26 cellular contexts compared by ENCODE assay signal in the genomic region with DNA sequence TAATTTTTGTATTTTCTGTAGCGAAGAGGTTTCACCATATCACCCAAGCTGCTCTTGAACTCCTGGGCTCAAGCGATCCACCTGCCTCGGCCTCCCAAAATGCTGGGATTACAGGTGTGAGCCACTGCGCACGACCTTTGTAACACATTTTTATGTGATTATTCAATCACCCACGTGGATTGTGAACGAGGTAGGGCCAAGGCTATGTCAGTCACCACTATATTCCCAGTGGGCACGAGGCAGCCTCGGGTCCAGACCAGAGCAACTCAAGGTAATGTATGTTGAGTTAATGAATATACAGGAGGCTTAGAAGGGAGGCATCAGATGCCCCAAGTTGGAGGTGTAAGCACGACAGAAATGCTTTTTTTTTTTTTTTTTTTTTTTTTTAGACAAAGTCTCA. TPM values are rescaled to one million over a fixed set of nuclear protein-coding genes. Genes with fewer than 3 reads are reported as not detected.
DNase-seq lines count a peak whose midpoint lies in the region; ATAC-seq and TF ChIP-seq lines count a peak whose summit lies in the region.
"Had no signal": no experiment of that assay in that cellular context is flagged by ENCODE, and none has a peak within 500 bp of the region (broad histone marks: within the 10 kb centered on the region; RNA-seq: fewer than 3 reads in every experiment).

No MANE protein-coding gene starts in this region.

- intact Hi-C loops in activated CD8-positive, alpha-beta T cell treated with anti-CD3 and anti-CD28 coated beads for 36 hours (cut with micrococcal nuclease), result loop anchor here (10.0 kb wide), 1 partner anchor 109 kb away; no protein-coding TSS in a partner anchor
- intact Hi-C loops in naive thymus-derived CD4-positive, alpha-beta T cell (cut with micrococcal nuclease), result loop anchor here (2.0 to 10.0 kb wide), 4 partner anchors 13 to 731 kb away; partner anchors contain the start of genes IRF2BP1 (in 1 of the 2) and PRKD2 (in 1 of the 2)

- no peaks in the 10 kb centered on the region for H3K27me3 Mint-ChIP-seq in activated CD4-positive, alpha-beta T cell treated with anti-CD3 and anti-CD28 coated beads, Interleukin-2, amount 10 ng/mL, durations not matched to agents 7 days and 5 days
- no peaks in the 10 kb centered on the region for H3K27me3 Mint-ChIP-seq in activated CD8-positive, alpha-beta T cell treated with anti-CD3 and anti-CD28 coated beads for 36 hours
- no peaks in the 10 kb centered on the region for H3K27me3 Mint-ChIP-seq in naive thymus-derived CD4-positive, alpha-beta T cell

- peaks cover 4% of the 10 kb centered on the region for H3K36me3 Mint-ChIP-seq in activated CD4-positive, alpha-beta T cell treated with anti-CD3 and anti-CD28 coated beads, Interleukin-2, amount 10 ng/mL, durations not matched to agents 7 days and 5 days (ENCODE audit: low read depth)
- peaks cover 32% of the 10 kb centered on the region for H3K36me3 Mint-ChIP-seq in activated CD8-positive, alpha-beta T cell treated with anti-CD3 and anti-CD28 coated beads for 36 hours (ENCODE audit: low read depth)
- H3K36me3 Mint-ChIP-seq in naive thymus-derived CD4-positive, alpha-beta T cell, result peaks cover 0 to 17% (median 0%) of the 10 kb centered on the region in 5 donors

- H3K4me3 ChIP-seq in BLaER1 treated with 17β-estradiol and CSF1 and Interleukin-3, amounts not matched to agents 10 nM and 100 nM, result no peak overlapping the region
- no peak overlapping the region for H3K4me3 ChIP-seq in naive thymus-derived CD4-positive, alpha-beta T cell (ENCODE audit: low read length)
- H3K4me3 ChIP-seq: A549, HAP-1, SK-N-MC had no signal

- in situ Hi-C loops in ACHN (cut with HindIII; ENCODE audit: low pct_ligation_motif_present, low pct_unique_long_range_greater_than_20kb, low sequenced_read_pairs), result no loop called here

- H3K4me1 ChIP-seq in BLaER1 treated with 17β-estradiol and CSF1 and Interleukin-3, amounts not matched to agents 10 nM and 100 nM, result peaks cover 77 to 90% (median 84%) of the 10 kb centered on the region in 10 experiments
- H3K4me1 ChIP-seq in naive thymus-derived CD4-positive, alpha-beta T cell (ENCODE audit: control insufficient read depth in 2 of 2, insufficient read depth in 2 of 2, low read length in 2 of 2), result peaks cover 19 to 84% of the 10 kb centered on the region in 2 donors
- H3K4me1 ChIP-seq: parathyroid adenoma had no signal

- H3K27ac ChIP-seq in BLaER1 treated with 17β-estradiol and CSF1 and Interleukin-3, amounts not matched to agents 10 nM and 100 nM, result no peak overlapping the region; a peak in 1 of 22 replicates
- no peak overlapping the region for H3K27ac ChIP-seq in naive thymus-derived CD4-positive, alpha-beta T cell (ENCODE audit: low read depth, low read length)
- H3K27ac ChIP-seq: A549, KMS-11, parathyroid adenoma, SK-N-MC had no signal

- H3K9ac ChIP-seq in BLaER1 treated with 17β-estradiol and CSF1 and Interleukin-3, amounts not matched to agents 10 nM and 100 nM, result no peak overlapping the region
- H3K9ac ChIP-seq: KMS-11, parathyroid adenoma had no signal

- TF ChIP-seq CTCF in activated CD8-positive, alpha-beta T cell treated with anti-CD3 and anti-CD28 coated beads for 36 hours (IDR thresholded peaks at IDR 0.05), result no peak

- no peaks in the 10 kb centered on the region for H3K9me3 ChIP-seq in BLaER1 treated with 17β-estradiol and CSF1 and Interleukin-3, amounts not matched to agents 10 nM and 100 nM (replicated peaks in 1 of 11)
- H3K9me3 ChIP-seq in naive thymus-derived CD4-positive, alpha-beta T cell (ENCODE audit: control insufficient read depth in 2 of 3, low read length in 3 of 3), result no peaks in the 10 kb centered on the region
- H3K9me3 ChIP-seq: A549, HAP-1 had no signal

- H3K4me3 Mint-ChIP-seq in activated CD4-positive, alpha-beta T cell treated with anti-CD3 and anti-CD28 coated beads, Interleukin-2, amount 10 ng/mL, durations not matched to agents 7 days and 5 days, result no peak overlapping the region
- peak overlapping the region; percentile 49 for H3K4me3 Mint-ChIP-seq in activated CD8-positive, alpha-beta T cell treated with anti-CD3 and anti-CD28 coated beads for 36 hours
- peak overlapping the region in 7 of 10 donors; percentile 13 to 91 (median 66) for H3K4me3 Mint-ChIP-seq in naive thymus-derived CD4-positive, alpha-beta T cell

- ATAC-seq in activated CD8-positive, alpha-beta T cell treated with anti-CD3 and anti-CD28 coated beads for 36 hours, result no peak
- no peak for ATAC-seq in naive thymus-derived CD4-positive, alpha-beta T cell
- ATAC-seq: A549, left lobe of liver, sciatic nerve had no signal

- peaks cover 10 to 37% (median 17%) of the 10 kb centered on the region in 11 experiments; a peak in 21 of 22 replicates for H4K20me1 ChIP-seq in BLaER1 treated with 17β-estradiol and CSF1 and Interleukin-3, amounts not matched to agents 10 nM and 100 nM

- peak overlapping the region; percentile 72 to 100 (median 80); a peak in 19 of 22 replicates for H3K4me2 ChIP-seq in BLaER1 treated with 17β-estradiol and CSF1 and Interleukin-3, amounts not matched to agents 10 nM and 100 nM
- H3K4me2 ChIP-seq: A549 had no signal

- no peaks in the 10 kb centered on the region for H3K9me3 Mint-ChIP-seq in activated CD4-positive, alpha-beta T cell treated with anti-CD3 and anti-CD28 coated beads, Interleukin-2, amount 10 ng/mL, durations not matched to agents 7 days and 5 days
- no peaks in the 10 kb centered on the region for H3K9me3 Mint-ChIP-seq in activated CD8-positive, alpha-beta T cell treated with anti-CD3 and anti-CD28 coated beads for 36 hours
- H3K9me3 Mint-ChIP-seq in naive thymus-derived CD4-positive, alpha-beta T cell, result no peaks in the 10 kb centered on the region
- H3K9me3 Mint-ChIP-seq: nephron had no signal

- DNase-seq in activated CD4-positive, alpha-beta T cell treated with anti-CD3 and anti-CD28 coated beads, Interleukin-2, amount 10 ng/mL, durations not matched to agents 7 days and 5 days, result no peak
- DNase-seq in activated CD4-positive, alpha-beta T cell treated with anti-CD3 and anti-CD28 coated beads, Interleukin-2, amount 50 U/mL, for 48 hours, result no peak
- DNase-seq in activated CD8-positive, alpha-beta T cell treated with anti-CD3 and anti-CD28 coated beads for 36 hours, result peak; percentile 1
- no peak for DNase-seq in naive thymus-derived CD4-positive, alpha-beta T cell
- DNase-seq in ACHN (no peak), NCI-H524 (lab: John Stamatoyannopoulos, UW) (no peak), NCI-H446 treated with DMSO at 0.1 percent for 48 hours (lab: John Stamatoyannopoulos, UW) (no peak)
- DNase-seq: anterior cingulate cortex, C1 segment of cervical spinal cord, NCI-H146, NCI-H524 treated with DMSO at 0.1 percent for 48 hours, T-helper 9 cell had no signal

- H3K4me1 Mint-ChIP-seq in activated CD4-positive, alpha-beta T cell treated with anti-CD3 and anti-CD28 coated beads, Interleukin-2, amount 10 ng/mL, durations not matched to agents 7 days and 5 days, result peaks cover 83% of the 10 kb centered on the region
- H3K4me1 Mint-ChIP-seq in activated CD8-positive, alpha-beta T cell treated with anti-CD3 and anti-CD28 coated beads for 36 hours (ENCODE audit: low read depth), result peaks cover 73% of the 10 kb centered on the region
- peaks cover 47 to 85% (median 74%) of the 10 kb centered on the region in 7 donors for H3K4me1 Mint-ChIP-seq in naive thymus-derived CD4-positive, alpha-beta T cell

- peak overlapping the region; percentile 72 for H3K27ac Mint-ChIP-seq in activated CD4-positive, alpha-beta T cell treated with anti-CD3 and anti-CD28 coated beads, Interleukin-2, amount 10 ng/mL, durations not matched to agents 7 days and 5 days
- peak overlapping the region; percentile 98 for H3K27ac Mint-ChIP-seq in activated CD8-positive, alpha-beta T cell treated with anti-CD3 and anti-CD28 coated beads for 36 hours
- H3K27ac Mint-ChIP-seq in naive thymus-derived CD4-positive, alpha-beta T cell, result peak overlapping the region in 8 of 9 donors; percentile 40 to 100 (median 96)

- H3K27me3 ChIP-seq in BLaER1 treated with 17β-estradiol and CSF1 and Interleukin-3, amounts not matched to agents 10 nM and 100 nM, result peaks cover 0 to 14% (median 0%) of the 10 kb centered on the region in 11 experiments; a peak in 3 of 22 replicates
- no peaks in the 10 kb centered on the region for H3K27me3 ChIP-seq in naive thymus-derived CD4-positive, alpha-beta T cell (ENCODE audit: control insufficient read depth in 2 of 2, insufficient read depth in 2 of 2, low read length in 2 of 2)

- CTCF ChIA-PET in activated CD4-positive, alpha-beta T cell treated with anti-CD3 and anti-CD28 coated beads, Interleukin-2, amount 10 ng/mL, durations not matched to agents 7 days and 5 days (lab: Charles Lee), result interaction anchor here (1.3 to 6.5 kb wide), 7 partner anchors 10 to 46 kb away, joined by 5 to 78 read pairs (median 8); partner anchors contain the start of gene DACT3
- CTCF ChIA-PET in activated CD8-positive, alpha-beta T cell treated with anti-CD3 and anti-CD28 coated beads for 36 hours (lab: Charles Lee), result interaction anchor here (0.8 to 19.7 kb wide), 8 partner anchors 9 to 151 kb away, joined by 3 to 300 read pairs (median 4); partner anchors contain the start of genes DACT3 and GNG8
- CTCF ChIA-PET in naive thymus-derived CD4-positive, alpha-beta T cell (lab: Charles Lee), result interaction anchor here (0.7 to 9.0 kb wide), 10 partner anchors 14 to 112 kb away, joined by 3 to 137 read pairs (median 4); partner anchors contain the start of genes DACT3 and GNG8

- H3K36me3 ChIP-seq in BLaER1 treated with 17β-estradiol and CSF1 and Interleukin-3, amounts not matched to agents 10 nM and 100 nM, result peaks cover 0 to 5% (median 0%) of the 10 kb centered on the region in 11 experiments; a peak in 3 of 22 replicates
- no peaks in the 10 kb centered on the region for H3K36me3 ChIP-seq in naive thymus-derived CD4-positive, alpha-beta T cell (ENCODE audit: control insufficient read depth in 2 of 3, insufficient read depth in 3 of 3, low read length in 3 of 3)
- H3K36me3 ChIP-seq: HAP-1 had no signal

- POLR2A ChIA-PET in activated CD4-positive, alpha-beta T cell treated with anti-CD3 and anti-CD28 coated beads, Interleukin-2, amount 10 ng/mL, durations not matched to agents 7 days and 5 days (lab: Charles Lee), result no interaction called here
- POLR2A ChIA-PET in activated CD8-positive, alpha-beta T cell treated with anti-CD3 and anti-CD28 coated beads for 36 hours (lab: Charles Lee), result interaction anchor here (0.6 to 14.9 kb wide), 7 partner anchors 9 to 92 kb away, joined by 3 to 232 read pairs (median 11); partner anchors contain the start of genes CALM3, DACT3 and PTGIR
- POLR2A ChIA-PET in naive thymus-derived CD4-positive, alpha-beta T cell (lab: Charles Lee), result interaction anchor here (0.8 to 2.8 kb wide), 7 partner anchors 12 to 1891 kb away, joined by 3 to 23 read pairs (median 3); partner anchors contain the start of genes CALM3 and DACT3

RNA-seq across cellular contexts. Expression of gene PTGIR, which starts 8.9 kb away (rescaled TPM):
- 10 to 100 TPM; 14.0 to 14.7 TPM for total RNA-seq in activated CD4-positive, alpha-beta T cell treated with anti-CD3 and anti-CD28 coated beads, Interleukin-2, amount 10 ng/mL, durations not matched to agents 7 days and 5 days
- total RNA-seq in activated CD8-positive, alpha-beta T cell treated with anti-CD3 and anti-CD28 coated beads for 36 hours, result 10 to 100 TPM; 45.4 to 48.8 TPM
- total RNA-seq in naive thymus-derived CD4-positive, alpha-beta T cell, result 10 to 100 TPM in 1 of 5 experiments, 1 to 10 TPM in 4; 4.2 to 99.1 (median 4.9) TPM
- polyA plus RNA-seq in naive thymus-derived CD4-positive, alpha-beta T cell, result 10 to 100 TPM in 1 of 2 donors, 1 to 10 TPM in 1; 5.1 to 13.2 TPM
- total RNA-seq: dermis microvascular lymphatic vessel endothelial cell had no signal

RNA-seq across cellular contexts. Expression of gene CALM3, which starts 14.8 kb away (rescaled TPM):
- total RNA-seq in activated CD4-positive, alpha-beta T cell treated with anti-CD3 and anti-CD28 coated beads, Interleukin-2, amount 10 ng/mL, durations not matched to agents 7 days and 5 days, result 100 to 1,000 TPM; 700 to 784 TPM
- 100 to 1,000 TPM; 565 to 582 TPM for total RNA-seq in activated CD8-positive, alpha-beta T cell treated with anti-CD3 and anti-CD28 coated beads for 36 hours
- total RNA-seq in naive thymus-derived CD4-positive, alpha-beta T cell, result 100 to 1,000 TPM; 203 to 517 (median 266) TPM
- 100 to 1,000 TPM; 242 to 254 TPM for polyA plus RNA-seq in naive thymus-derived CD4-positive, alpha-beta T cell

RNA-seq across cellular contexts. Expression of gene GNG8, which starts 20.0 kb away (rescaled TPM):
- total RNA-seq in activated CD4-positive, alpha-beta T cell treated with anti-CD3 and anti-CD28 coated beads, Interleukin-2, amount 10 ng/mL, durations not matched to agents 7 days and 5 days, result not detected
- 10 to 100 TPM; 33.0 to 45.4 TPM for total RNA-seq in activated CD8-positive, alpha-beta T cell treated with anti-CD3 and anti-CD28 coated beads for 36 hours
- 10 to 100 TPM in 1 of 5 experiments, 1 to 10 TPM in 1, not detected in 3; 3.2 to 12.3 TPM for total RNA-seq in naive thymus-derived CD4-positive, alpha-beta T cell
- polyA plus RNA-seq in naive thymus-derived CD4-positive, alpha-beta T cell, result 1 to 10 TPM in 1 of 2 donors, not detected in 1; 9.7 TPM
- total RNA-seq: cardiac septum, dermis microvascular lymphatic vessel endothelial cell, endothelial cell of umbilical vein, left lobe of liver, RPMI7951, sciatic nerve, temporal lobe had no signal
- polyA plus RNA-seq: A549, endothelial cell of umbilical vein had no signal

RNA-seq across cellular contexts. Expression of gene DACT3, which starts 45.0 kb away (rescaled TPM):
- under 1 TPM; 0.31 to 0.42 TPM for total RNA-seq in activated CD4-positive, alpha-beta T cell treated with anti-CD3 and anti-CD28 coated beads, Interleukin-2, amount 10 ng/mL, durations not matched to agents 7 days and 5 days
- total RNA-seq in activated CD8-positive, alpha-beta T cell treated with anti-CD3 and anti-CD28 coated beads for 36 hours, result 1 to 10 TPM; 5.8 to 6.1 TPM
- total RNA-seq in naive thymus-derived CD4-positive, alpha-beta T cell, result 1 to 10 TPM in 1 of 5 experiments, under 1 TPM in 3, not detected in 1; 0.11 to 1.3 (median 0.34) TPM
- polyA plus RNA-seq in naive thymus-derived CD4-positive, alpha-beta T cell, result under 1 TPM in 1 of 2 donors, not detected in 1; 0.07 TPM
